24 cellular contexts compared by ENCODE assay signal in the genomic region with DNA sequence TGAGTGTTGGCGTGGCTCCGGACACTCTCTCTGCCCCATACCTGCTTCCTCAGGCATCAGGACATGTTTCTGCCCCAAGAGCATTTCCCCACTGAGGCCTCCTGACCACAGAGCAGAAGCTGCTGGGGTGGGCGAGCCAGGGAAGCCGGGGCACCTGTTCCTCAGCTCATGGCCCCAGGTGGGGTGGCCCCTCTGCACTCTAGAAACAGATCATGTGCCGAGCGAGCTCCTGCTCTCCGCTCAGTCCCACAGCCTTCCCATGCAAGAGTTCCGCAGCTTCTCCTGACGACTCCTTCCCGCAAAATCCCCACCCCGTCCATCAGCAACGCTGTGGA. TPM values are rescaled to one million over a fixed set of nuclear protein-coding genes. Genes with fewer than 3 reads are reported as not detected.
"Had no signal": no experiment of that assay in that cellular context is flagged by ENCODE, and none has a peak within 500 bp of the region (broad histone marks: within the 10 kb centered on the region; RNA-seq: fewer than 3 reads in every experiment).

No MANE protein-coding gene starts in this region.

- ATAC-seq: body of pancreas; gastrocnemius medialis; stimulated activated memory B cell treated with anti-CD40 and anti-IgM and Interleukin-4, amounts not matched to agents 10 μg/mL and 1 μg/mL and 100 μg/mL, for 72 hours had no signal

- H3K9me3 ChIP-seq: body of pancreas, esophagus squamous epithelium, gastrocnemius medialis, sigmoid colon, stomach, thoracic aorta, vagina had no signal

- H3K27me3 ChIP-seq: body of pancreas, sigmoid colon, vagina had no signal

- H3K4me3 Mint-ChIP-seq: activated B cell treated with CpG ODN at 0.5 μM for 24 hours; activated CD4-positive, alpha-beta memory T cell treated with anti-CD3 and anti-CD28 coated beads for 36 hours; activated naive CD4-positive, alpha-beta T cell treated with anti-CD3 and anti-CD28 coated beads for 36 hours; activated naive CD8-positive, alpha-beta T cell treated with anti-CD3 and anti-CD28 coated beads, Interleukin-2, amount 50 U/mL, for 24 hours; effector memory CD8-positive, alpha-beta T cell; natural killer cell treated with Interleukin-12 subunit alpha and Interleukin-12 subunit beta and Interleukin-15 and Interleukin-18, amount 100 ng/mL, for 72 hours; stimulated activated memory B cell treated with anti-CD40 and anti-IgM and Interleukin-4, amounts not matched to agents 10 μg/mL and 1 μg/mL and 100 μg/mL, for 72 hours; T-helper 17 cell; type B pancreatic cell had no signal

- H3K36me3 ChIP-seq: esophagus squamous epithelium, gastrocnemius medialis, sigmoid colon, stomach, thoracic aorta, vagina had no signal

- H3K27me3 Mint-ChIP-seq: activated B cell treated with CpG ODN at 0.5 μM for 24 hours; activated naive CD8-positive, alpha-beta T cell treated with anti-CD3 and anti-CD28 coated beads, Interleukin-2, amount 50 U/mL, for 24 hours; natural killer cell treated with Interleukin-12 subunit alpha and Interleukin-12 subunit beta and Interleukin-15 and Interleukin-18, amount 100 ng/mL, for 72 hours had no signal

- H3K27ac Mint-ChIP-seq: activated B cell treated with CpG ODN at 0.5 μM for 24 hours; activated CD4-positive, alpha-beta memory T cell treated with anti-CD3 and anti-CD28 coated beads for 36 hours; activated naive CD4-positive, alpha-beta T cell treated with anti-CD3 and anti-CD28 coated beads for 36 hours; activated naive CD8-positive, alpha-beta T cell treated with anti-CD3 and anti-CD28 coated beads, Interleukin-2, amount 50 U/mL, for 24 hours; effector memory CD8-positive, alpha-beta T cell; natural killer cell treated with Interleukin-12 subunit alpha and Interleukin-12 subunit beta and Interleukin-15 and Interleukin-18, amount 100 ng/mL, for 72 hours; stimulated activated memory B cell treated with anti-CD40 and anti-IgM and Interleukin-4, amounts not matched to agents 10 μg/mL and 1 μg/mL and 100 μg/mL, for 72 hours; T-helper 17 cell; type B pancreatic cell had no signal

- H3K4me1 ChIP-seq: gastrocnemius medialis had no signal

- H3K4me1 Mint-ChIP-seq: activated naive CD8-positive, alpha-beta T cell treated with anti-CD3 and anti-CD28 coated beads, Interleukin-2, amount 50 U/mL, for 24 hours had no signal

- H3K36me3 Mint-ChIP-seq: activated CD4-positive, alpha-beta memory T cell treated with anti-CD3 and anti-CD28 coated beads for 36 hours; natural killer cell treated with Interleukin-12 subunit alpha and Interleukin-12 subunit beta and Interleukin-15 and Interleukin-18, amount 100 ng/mL, for 72 hours; stimulated activated memory B cell treated with anti-CD40 and anti-IgM and Interleukin-4, amounts not matched to agents 10 μg/mL and 1 μg/mL and 100 μg/mL, for 72 hours; type B pancreatic cell had no signal

- H3K4me3 ChIP-seq: body of pancreas, esophagus squamous epithelium, gastrocnemius medialis, sigmoid colon, smooth muscle cell, stomach, thoracic aorta, vagina had no signal

- H3K27ac ChIP-seq: body of pancreas, esophagus squamous epithelium, gastrocnemius medialis, sigmoid colon, stomach, thoracic aorta, vagina had no signal

- H3K9me3 Mint-ChIP-seq: activated B cell treated with CpG ODN at 0.5 μM for 24 hours; activated CD4-positive, alpha-beta memory T cell treated with anti-CD3 and anti-CD28 coated beads for 36 hours; activated naive CD4-positive, alpha-beta T cell treated with anti-CD3 and anti-CD28 coated beads for 36 hours; activated naive CD8-positive, alpha-beta T cell treated with anti-CD3 and anti-CD28 coated beads, Interleukin-2, amount 50 U/mL, for 24 hours; effector memory CD8-positive, alpha-beta T cell; natural killer cell treated with Interleukin-12 subunit alpha and Interleukin-12 subunit beta and Interleukin-15 and Interleukin-18, amount 100 ng/mL, for 72 hours; stimulated activated memory B cell treated with anti-CD40 and anti-IgM and Interleukin-4, amounts not matched to agents 10 μg/mL and 1 μg/mL and 100 μg/mL, for 72 hours; type B pancreatic cell had no signal

- DNase-seq: activated B cell treated with CpG ODN at 0.5 μM for 24 hours; activated CD4-positive, alpha-beta memory T cell treated with anti-CD3 and anti-CD28 coated beads for 36 hours; activated CD4-positive, alpha-beta T cell treated with anti-CD3 and anti-CD28 coated beads for 4 hours; activated naive CD4-positive, alpha-beta T cell treated with anti-CD3 and anti-CD28 coated beads for 36 hours; activated naive CD8-positive, alpha-beta T cell treated with anti-CD3 and anti-CD28 coated beads, Interleukin-2, amount 50 U/mL, for 24 hours; activated T-cell treated with anti-CD3 and anti-CD28 coated beads, Interleukin-2, amount 50 U/mL, for 48 hours; body of pancreas; effector memory CD8-positive, alpha-beta T cell; esophagus squamous epithelium; gastrocnemius medialis; hippocampal formation; midbrain; occipital lobe; sigmoid colon; stimulated activated CD4-positive, alpha-beta T cell treated with anti-CD3 and anti-CD28 coated beads, Interleukin-15, amount 100 ng/mL, for 24 hours; stomach; T-helper 17 cell had no signal

RNA-seq across cellular contexts. Expression of a gene that starts 22.4 kb away (rescaled TPM):
- total RNA-seq: renal cortical epithelial cell had no signal

RNA-seq across cellular contexts. Expression of a gene that starts 58.3 kb away (rescaled TPM):
- total RNA-seq: activated B cell treated with CpG ODN at 0.5 μM for 24 hours; activated CD4-positive, alpha-beta memory T cell treated with anti-CD3 and anti-CD28 coated beads for 36 hours; activated naive CD4-positive, alpha-beta T cell treated with anti-CD3 and anti-CD28 coated beads for 36 hours; natural killer cell treated with Interleukin-12 subunit alpha and Interleukin-12 subunit beta and Interleukin-15 and Interleukin-18, amount 100 ng/mL, for 72 hours; renal cortical epithelial cell; T-helper 17 cell had no signal
